Comparison of ENCODE assay signal across 10 cellular contexts in genomic region chr17:74380086-74380958, GRCh38. TPM values are rescaled to one million over a fixed set of nuclear protein-coding genes. Genes with fewer than 3 reads are reported as not detected.
DNase-seq lines count a peak whose midpoint lies in the region; ATAC-seq and TF ChIP-seq lines count a peak whose summit lies in the region.
"Had no signal": no experiment of that assay in that cellular context is flagged by ENCODE, and none has a peak within 500 bp of the region (broad histone marks: within the 10 kb centered on the region; RNA-seq: fewer than 3 reads in every experiment).

No MANE protein-coding gene starts in this region.

- peak; percentile 80 for ATAC-seq in gastroesophageal sphincter
- ATAC-seq in psoas muscle: peak; percentile 88 to 95 (median 90)

- H4K20me1 ChIP-seq in SK-N-SH (ENCODE audit: insufficient read depth): no peaks in the 10 kb centered on the region

- no peak for TF ChIP-seq POLR2A in gastroesophageal sphincter (IDR thresholded peaks at IDR 0.05)

- H3K27me3 ChIP-seq in gastroesophageal sphincter: no peaks in the 10 kb centered on the region
- no peaks in the 10 kb centered on the region for H3K27me3 ChIP-seq in psoas muscle (ENCODE audit: insufficient read depth in 3 of 3, low read length in 2 of 3)
- no peaks in the 10 kb centered on the region for H3K27me3 ChIP-seq in SK-N-SH (ENCODE audit: insufficient read depth)

- TF ChIP-seq EP300 in gastroesophageal sphincter (IDR thresholded peaks at IDR 0.05) (no peak), SK-N-SH (IDR thresholded peaks at IDR 0.05; ENCODE audit: borderline replicate concordance in 1 of 2, low read depth in 1 of 2, low read length in 1 of 2) (no peak)

- H3K4me1 ChIP-seq in gastroesophageal sphincter (peaks cover 4 to 18% (median 11%) of the 10 kb centered on the region in 3 donors), psoas muscle (peaks cover 24% of the 10 kb centered on the region), SK-N-SH (ENCODE audit: control insufficient read depth in 1 of 2, insufficient read depth in 2 of 2, low read depth in 1 of 2, low read length in 1 of 2) (peaks cover 0 to 2% of the 10 kb centered on the region in 2 experiments; a peak in 1 of 4 replicates)

- POLR2A ChIA-PET in SK-N-SH (lab: Yijun Ruan, JAX): interaction anchor here (0.8 to 1.5 kb wide), 4 partner anchors 11 to 77 kb away, joined by 3 read pairs; no protein-coding TSS in a partner anchor

- TF ChIP-seq CTCF in gastroesophageal sphincter (IDR thresholded peaks at IDR 0.05) (no peak), psoas muscle (IDR thresholded peaks at IDR 0.05) (no peak), SK-N-SH (IDR thresholded peaks at IDR 0.05) (no peak)

- H3K36me3 ChIP-seq in gastroesophageal sphincter: no peaks in the 10 kb centered on the region
- no peaks in the 10 kb centered on the region for H3K36me3 ChIP-seq in psoas muscle (ENCODE audit: insufficient read depth in 1 of 2, low read depth in 1 of 2)
- H3K36me3 ChIP-seq in SK-N-SH (replicated peaks in 1 of 2; ENCODE audit: control insufficient read depth in 1 of 2, insufficient read depth in 2 of 2, low read length in 1 of 2): no peaks in the 10 kb centered on the region

- no peak overlapping the region for H3K9ac ChIP-seq in SK-N-SH

- H3K9me3 ChIP-seq in gastroesophageal sphincter (no peaks in the 10 kb centered on the region), psoas muscle (no peaks in the 10 kb centered on the region), SK-N-SH (no peaks in the 10 kb centered on the region)

- peak overlapping the region in 3 of 4 donors; percentile 33 to 68 (median 57) for H3K27ac ChIP-seq in gastroesophageal sphincter
- peak overlapping the region; percentile 84 for H3K27ac ChIP-seq in psoas muscle
- H3K27ac ChIP-seq in SK-N-SH (ENCODE audit: low read depth in 2 of 2, low read length in 1 of 2): no peak overlapping the region

- H3F3A ChIP-seq in SK-N-SH (replicated peaks; ENCODE audit: insufficient read depth): no peaks in the 10 kb centered on the region

- whole genome bisulfite sequencing in gastroesophageal sphincter (ENCODE audit: low coverage in 1 of 2), 2 donors: 59 to 63% methylated on average over 2 to 6 of the region's 17 CpGs
- WGBS in psoas muscle, 3 donors: 20 to 28% (median 24%) methylated on average over 17 of the region's 17 CpGs
- WGBS in SK-N-SH (ENCODE audit: low lambda C conversion rate): 53% methylated on average over 16 of the region's 17 CpGs

- DNase-seq in GDM1 (lab: John Stamatoyannopoulos, UW) (peak; percentile 39), NCI-H226 (peak; percentile 43), psoas muscle (peak; percentile 50 to 80), NOMO-1 treated with dmso at 0.1 percent for 144 hours (lab: John Stamatoyannopoulos, UW; ENCODE audit: unreplicated experiment) (no peak), middle frontal gyrus (ENCODE audit: extremely low spot score, low spot score) (no peak), SK-N-SH (no peak), dedifferentiated amniotic fluid mesenchymal stem cell (ENCODE audit: extremely low spot score) (no peak)

- intact Hi-C loops in psoas muscle (cut with DNase I): loop anchor here in 1 of 2 donors (2.0 kb wide), 1 partner anchor 50 kb away; no protein-coding TSS in a partner anchor

- H3K9me2 ChIP-seq in SK-N-SH: no peaks in the 10 kb centered on the region

- H3K4me3 ChIP-seq in gastroesophageal sphincter: peak overlapping the region in 1 of 2 donors; percentile 34
- H3K4me3 ChIP-seq in psoas muscle: peak overlapping the region; percentile 48
- no peak overlapping the region for H3K4me3 ChIP-seq in SK-N-SH (ENCODE audit: low read depth in 2 of 2, low read length in 1 of 2)

- no peak overlapping the region for H2AFZ ChIP-seq in SK-N-SH (ENCODE audit: low read depth)

- CTCF ChIA-PET in SK-N-SH (lab: Yijun Ruan, JAX): interaction anchor here (0.6 to 5.7 kb wide), 47 partner anchors 8 to 391 kb away, joined by 3 to 159 read pairs (median 7); partner anchors contain the start of genes BTBD17, CD300A, GPR142 and RAB37

- no peaks in the 10 kb centered on the region for H3K79me2 ChIP-seq in SK-N-SH (ENCODE audit: insufficient read depth)

- H3K4me2 ChIP-seq in SK-N-SH: no peak overlapping the region

- no peak for TF ChIP-seq RAD21 in SK-N-SH (IDR thresholded peaks at IDR 0.05; ENCODE audit: low read length)

TF ChIP-seq in SK-N-SH, 30 proteins besides CTCF, POLR2A, EP300 and RAD21:
- no peak for TF ChIP-seq NFIC (IDR thresholded peaks at IDR 0.05; ENCODE audit: borderline replicate concordance)
- no peak for TF ChIP-seq SMC3 (IDR thresholded peaks at IDR 0.05; ENCODE audit: low read depth, low read length)
- no peak for TF ChIP-seq RCOR1 (IDR thresholded peaks at IDR 0.05; ENCODE audit: low read length)
- no peak for TF ChIP-seq FOXM1 (IDR thresholded peaks at IDR 0.05; ENCODE audit: low read depth)
- TF ChIP-seq GATA2 (CRISPR knock-in tag; IDR thresholded peaks at IDR 0.05): no peak
- TF ChIP-seq RFX5 (IDR thresholded peaks at IDR 0.05; ENCODE audit: low read length): no peak
- no peak for TF ChIP-seq GABPA (IDR thresholded peaks at IDR 0.05; ENCODE audit: low read depth)
- TF ChIP-seq MAX (IDR thresholded peaks at IDR 0.05; ENCODE audit: low read depth): no peak
- TF ChIP-seq NRF1 (IDR thresholded peaks at IDR 0.05; ENCODE audit: low read depth, low read length): no peak
- TF ChIP-seq REST (IDR thresholded peaks at IDR 0.05; ENCODE audit: low read depth, low read length): no peak
- TF ChIP-seq ZBTB33 (IDR thresholded peaks at IDR 0.05; ENCODE audit: borderline replicate concordance, low read depth): no peak
TF ChIP-seq in SK-N-SH: peak in this region for 0.

RNA-seq across cellular contexts. Expression of gene GPR142, which starts 13.0 kb away (rescaled TPM):
- total RNA-seq in gastroesophageal sphincter: 1 to 10 TPM in 1 of 4 donors, not detected in 3; 1.1 TPM
- not detected for total RNA-seq in psoas muscle
- polyA plus RNA-seq in psoas muscle: not detected
- polyA plus RNA-seq in SK-N-SH (2012; rRNA removed): not detected in 2 replicates
- not detected in 2 replicates for polyA plus RNA-seq in SK-N-SH (2012; cell fraction: cytosol; rRNA removed)
- not detected in 2 replicates for polyA plus RNA-seq in SK-N-SH (2012; cell fraction: nucleus; rRNA removed)
- total RNA-seq: activated T-cell treated with anti-CD3 and anti-CD28 coated beads, Interleukin-2, amount 50 U/mL, for 72 hours; fibroblast of lung had no signal
- polyA plus RNA-seq: fibroblast of lung had no signal

RNA-seq across cellular contexts. Expression of gene BTBD17, which starts 18.7 kb away (rescaled TPM):
- total RNA-seq in gastroesophageal sphincter (not detected), psoas muscle (not detected)
- polyA plus RNA-seq in psoas muscle (not detected), SK-N-SH (2012; rRNA removed) (not detected in 2 replicates)
- polyA plus RNA-seq in SK-N-SH (2012; cell fraction: cytosol; rRNA removed): not detected in 2 replicates
- polyA plus RNA-seq in SK-N-SH (2012; cell fraction: nucleus; rRNA removed): not detected in 2 replicates
- total RNA-seq: activated T-cell treated with anti-CD3 and anti-CD28 coated beads, Interleukin-2, amount 50 U/mL, for 72 hours had no signal
- polyA plus RNA-seq: fibroblast of lung had no signal

RNA-seq across cellular contexts. Expression of gene GPRC5C, which starts 51.6 kb away (rescaled TPM):
- 10 to 100 TPM; 11.3 to 27.2 (median 14.3) TPM for total RNA-seq in gastroesophageal sphincter
- 100 to 1,000 TPM in 2 of 4 donors, 10 to 100 TPM in 2; 57.0 to 123 (median 97.7) TPM for total RNA-seq in psoas muscle
- polyA plus RNA-seq in psoas muscle: 10 to 100 TPM; 42.9 to 47.7 (median 44.8) TPM
- not detected in 2 replicates for polyA plus RNA-seq in SK-N-SH (2012; rRNA removed)
- polyA plus RNA-seq in SK-N-SH (2012; cell fraction: cytosol; rRNA removed): 0.03 TPM in 1 of 2 replicates, not detected in the other
- not detected in 2 replicates for polyA plus RNA-seq in SK-N-SH (2012; cell fraction: nucleus; rRNA removed)

RNA-seq across cellular contexts. Expression of gene KIF19, which starts 54.3 kb away (rescaled TPM):
- total RNA-seq in gastroesophageal sphincter: 1 to 10 TPM in 2 of 4 donors, under 1 TPM in 2; 0.81 to 2.1 (median 1.5) TPM
- total RNA-seq in psoas muscle: under 1 TPM; 0.17 to 0.44 (median 0.29) TPM
- under 1 TPM; 0.13 to 0.30 (median 0.27) TPM for polyA plus RNA-seq in psoas muscle
- not detected in 2 replicates for polyA plus RNA-seq in SK-N-SH (2012; rRNA removed)
- polyA plus RNA-seq in SK-N-SH (2012; cell fraction: cytosol; rRNA removed): not detected in 2 replicates
- polyA plus RNA-seq in SK-N-SH (2012; cell fraction: nucleus; rRNA removed): not detected in 2 replicates
- polyA plus RNA-seq: fibroblast of lung had no signal

Comparison
In these comparisons a context has a peak if more than half of its experiments do, and no peak if none do; other contexts are left out.
1. DNase-seq: peak in GDM1 (single experiment), NCI-H226 (single experiment) and psoas muscle (2 of 2); none in NOMO-1 treated with dmso at 0.1 percent for 144 hours (single experiment), middle frontal gyrus (single experiment), SK-N-SH (single experiment) and dedifferentiated amniotic fluid mesenchymal stem cell (single experiment).
2. H3K27ac ChIP-seq: peak in gastroesophageal sphincter (3 of 4) and psoas muscle (single experiment); none in SK-N-SH (0 of 2).